20 cellular contexts compared by ENCODE assay signal in genomic region chr6:140460267-140460666, GRCh38.
DNase-seq lines count a peak whose midpoint lies in the region; ATAC-seq, FAIRE-seq and TF ChIP-seq lines count a peak whose summit lies in the region.
"Had no signal": no experiment of that assay in that cellular context is flagged by ENCODE, and none has a peak within 500 bp of the region (broad histone marks: within the 10 kb centered on the region; RNA-seq: fewer than 3 reads in every experiment).

No MANE protein-coding gene starts in this region.

- TF ChIP-seq RAD21 in liver (IDR thresholded peaks at IDR 0.05), result peak; percentile 48 to 53
- no peak for TF ChIP-seq RAD21 in HepG2 (CRISPR knock-in tag; IDR thresholded peaks at IDR 0.05)
- no peak for TF ChIP-seq RAD21 in IMR-90 (IDR thresholded peaks at IDR 0.05; ENCODE audit: low read length)

- WGBS in liver, result 31% methylated on average over 1 of the region's 1 CpG
- WGBS in HepG2 (ENCODE audit: low lambda C conversion rate), result 0% methylated on average over 1 of the region's 1 CpG
- WGBS in IMR-90 (ENCODE audit: extremely low coverage in 2 of 2, insufficient read length in 1 of 2), 2 experiments, result 80% methylated on average over 1 of the region's 1 CpG; no CpG with 5 or more reads in 1 of the 2 experiments

- no peak overlapping the region; the same call in 1 of the 2 replicates for H2BK20ac ChIP-seq in IMR-90 (ENCODE audit: low read depth, low read length)

- TF ChIP-seq POLR2A in HepG2 (IDR thresholded peaks at IDR 0.05; ENCODE audit: insufficient read depth in 1 of 2, low read depth in 2 of 2, low read length in 2 of 2), result no peak
- no peak for TF ChIP-seq POLR2A in IMR-90 (IDR thresholded peaks at IDR 0.05; ENCODE audit: low read depth, low read length)

- no peak overlapping the region for H3K23ac ChIP-seq in IMR-90 (ENCODE audit: low read depth, low read length)

- H2AK9ac ChIP-seq in IMR-90 (replicated peaks; ENCODE audit: low read depth, low read length, poor library complexity), result no peak overlapping the region

- H2AFZ ChIP-seq in HepG2 (ENCODE audit: low read length) (no peak overlapping the region), IMR-90 (replicated peaks; ENCODE audit: low read length, poor library complexity) (no peak overlapping the region)

- POLR2A ChIA-PET in HepG2 (lab: Yijun Ruan, JAX) (no interaction called here), IMR-90 (lab: Charles Lee; ENCODE audit: unreplicated experiment) (no interaction called here)

- intact Hi-C loops in HepG2 (cut with micrococcal nuclease; ENCODE audit: unreplicated experiment) (no loop called here), IMR-90 (cut with micrococcal nuclease) (no loop called here)

- no peak overlapping the region for H4K8ac ChIP-seq in IMR-90 (ENCODE audit: low read depth in 2 of 2, low read length in 2 of 2)

- dilution Hi-C loops in IMR-90 (cut with HindIII; ENCODE audit: low sequenced_read_pairs, unreplicated experiment), result no loop called here

- no peaks in the 10 kb centered on the region for H3K27me3 ChIP-seq in liver (ENCODE audit: control insufficient read depth in 4 of 4, insufficient read depth in 4 of 4, low read length in 3 of 4)
- no peaks in the 10 kb centered on the region for H3K27me3 ChIP-seq in HepG2 (ENCODE audit: control insufficient read depth in 1 of 2, insufficient read depth in 2 of 2, low read length in 2 of 2)
- no peaks in the 10 kb centered on the region for H3K27me3 ChIP-seq in IMR-90 (ENCODE audit: control insufficient read depth, insufficient read depth, low read length)
- H3K27me3 ChIP-seq: BE2C had no signal

- H3K4me3 ChIP-seq in liver (ENCODE audit: low read depth in 1 of 3, low read length in 3 of 3), result no peak overlapping the region
- H3K4me3 ChIP-seq in HepG2 (replicated peaks in 1 of 3; ENCODE audit: insufficient read depth in 1 of 3, low read depth in 2 of 3, low read length in 3 of 3), result no peak overlapping the region
- no peak overlapping the region for H3K4me3 ChIP-seq in IMR-90 (ENCODE audit: insufficient read depth, low read depth, low read length)

- H2BK5ac ChIP-seq in IMR-90 (ENCODE audit: low read depth, low read length, poor library complexity, severe bottlenecking), result no peak overlapping the region

- H3K4me2 ChIP-seq in HepG2 (ENCODE audit: low read depth, low read length), result no peak overlapping the region
- H3K4me2 ChIP-seq in IMR-90 (ENCODE audit: low read depth, low read length), result no peak overlapping the region

- H3K9ac ChIP-seq in liver (ENCODE audit: low read depth in 1 of 2, low read length in 2 of 2), result peak overlapping the region in 1 of 2 donors; percentile 49
- H3K9ac ChIP-seq in HepG2 (ENCODE audit: insufficient read depth, low read depth, low read length), result no peak overlapping the region
- H3K9ac ChIP-seq in IMR-90 (ENCODE audit: low read depth, low read length), result no peak overlapping the region

- H3K18ac ChIP-seq in IMR-90 (ENCODE audit: low read depth, low read length), result no peak overlapping the region

- no peak overlapping the region for H2BK15ac ChIP-seq in IMR-90 (ENCODE audit: low read depth, low read length)

- DNase-seq in HepG2 (ENCODE audit: low spot score) (no peak), IMR-90 (no peak), left lobe of liver (ENCODE audit: low spot score) (peak; percentile 60), OCI-M2 (lab: John Stamatoyannopoulos, UW; ENCODE audit: unreplicated experiment) (no peak), frontal cortex (ENCODE audit: low spot score in 2 of 2) (no peak), RKO (ENCODE audit: low spot score) (no peak)
- DNase-seq: ACHN; BE2C; C1 segment of cervical spinal cord; Caco-2; CD4-positive, CD25-positive, alpha-beta regulatory T cell; CD8-positive, alpha-beta memory T cell; H9 had no signal

- no peak for TF ChIP-seq EP300 in HepG2 (IDR thresholded peaks at IDR 0.05; ENCODE audit: low read depth in 2 of 2, low read length in 2 of 2)
- TF ChIP-seq EP300 in HepG2 (CRISPR knock-in tag; IDR thresholded peaks at IDR 0.05; ENCODE audit: borderline replicate concordance), result no peak

- H4K20me1 ChIP-seq in HepG2 (ENCODE audit: insufficient read depth, low read length) (no peaks in the 10 kb centered on the region), IMR-90 (ENCODE audit: insufficient read depth, low read length) (no peaks in the 10 kb centered on the region)

- no peaks in the 10 kb centered on the region for H3K9me3 ChIP-seq in liver (ENCODE audit: control insufficient read depth in 4 of 4, low read length in 3 of 4)
- peaks cover 65% of the 10 kb centered on the region for H3K9me3 ChIP-seq in HepG2 (ENCODE audit: low read length)
- no peaks in the 10 kb centered on the region for H3K9me3 ChIP-seq in IMR-90 (ENCODE audit: control insufficient read depth, insufficient read depth, low read length)
- H3K9me3 ChIP-seq: BE2C, Caco-2 had no signal

- H2BK120ac ChIP-seq in IMR-90 (ENCODE audit: low read depth, low read length), result peak overlapping the region; percentile 56; the same call in 1 of the 2 replicates

- H3K4ac ChIP-seq in IMR-90 (ENCODE audit: low read depth, low read length), result no peak overlapping the region

- H4K91ac ChIP-seq in IMR-90 (ENCODE audit: insufficient read depth, low read depth, low read length), result no peak overlapping the region

- H2AK5ac ChIP-seq in IMR-90 (ENCODE audit: low read depth, low read length), result no peak overlapping the region

- no peak for FAIRE-seq in HepG2 (lab: Jason Lieb, UNC)
- FAIRE-seq in frontal cortex (lab: Jason Lieb, UNC), result no peak
- FAIRE-seq: A204.1, D721Med, G401.6, GM12891, GM19239, H1 had no signal

- CTCF ChIA-PET in HepG2 (lab: Yijun Ruan, JAX; ENCODE audit: low intra/inter-chr PET ratio, low total read pairs) (no interaction called here), IMR-90 (lab: Yijun Ruan, JAX) (interaction anchor here (0.8 kb wide), 1 partner anchor 22 kb away, joined by 4 read pairs; no protein-coding TSS in a partner anchor)

- no TSS peak for BruUV-seq in HepG2 (replicated peaks; lab: Mats Ljungman, UMichigan)
- no TSS peak for BruUV-seq in IMR-90 (replicated peaks; lab: Mats Ljungman, UMichigan)

- ATAC-seq in HepG2, result no peak
- ATAC-seq in IMR-90 (ENCODE audit: low read depth), result no peak
- peak; percentile 69 for ATAC-seq in left lobe of liver

- H4K5ac ChIP-seq in IMR-90 (ENCODE audit: low read depth, low read length), result no peak overlapping the region; the same call in 1 of the 2 replicates

- no peak overlapping the region for H3K14ac ChIP-seq in IMR-90 (replicated peaks; ENCODE audit: low read depth, low read length)

- H3K4me1 ChIP-seq in liver (ENCODE audit: control insufficient read depth in 4 of 4, insufficient read depth in 4 of 4, low read length in 3 of 4) (peaks cover 6 to 39% (median 25%) of the 10 kb centered on the region in 4 donors), HepG2 (ENCODE audit: insufficient read depth, low read length) (no peaks in the 10 kb centered on the region), IMR-90 (ENCODE audit: control insufficient read depth, insufficient read depth, low read length) (peaks cover 7% of the 10 kb centered on the region)
- H3K4me1 ChIP-seq: BE2C had no signal

- H3K36me3 ChIP-seq in liver (ENCODE audit: control insufficient read depth in 4 of 4, insufficient read depth in 3 of 4, low read depth in 1 of 4, low read length in 3 of 4), result no peaks in the 10 kb centered on the region
- no peaks in the 10 kb centered on the region for H3K36me3 ChIP-seq in HepG2 (replicated peaks in 1 of 2; ENCODE audit: control insufficient read depth in 1 of 2, insufficient read depth in 2 of 2, low read length in 2 of 2)
- H3K36me3 ChIP-seq in IMR-90 (ENCODE audit: control insufficient read depth, insufficient read depth, low read length), result no peaks in the 10 kb centered on the region
- H3K36me3 ChIP-seq: BE2C had no signal

- in situ Hi-C loops in HepG2 (cut with HindIII; ENCODE audit: extremely low pct_ligation_motif_present, low pct_unique_long_range_greater_than_20kb) (no loop called here), IMR-90 (cut with MboI; ENCODE audit: low sequenced_read_pairs) (no loop called here)

- TF ChIP-seq CTCF in liver (IDR thresholded peaks at IDR 0.05; ENCODE audit: low read depth, low read length, missing input control) (no peak), HepG2 (CRISPR knock-in tag; IDR thresholded peaks at IDR 0.05) (no peak), IMR-90 (conservative IDR thresholded peaks at IDR 0.05; ENCODE audit: low read depth, low read length) (no peak)

- no peak overlapping the region for H3K56ac ChIP-seq in IMR-90 (ENCODE audit: extremely low read depth, insufficient read depth, low read length)

- H3K79me2 ChIP-seq in HepG2 (ENCODE audit: insufficient read depth, low read length), result no peaks in the 10 kb centered on the region

- no peaks in the 10 kb centered on the region for H3K79me1 ChIP-seq in IMR-90 (ENCODE audit: low read depth in 1 of 2, low read length in 2 of 2)

- H3K27ac ChIP-seq in liver (ENCODE audit: low read depth in 1 of 2, low read length in 2 of 2) (peak overlapping the region; percentile 79 to 90), HepG2 (ENCODE audit: extremely low read length, insufficient read depth, low read length) (no peak overlapping the region), IMR-90 (ENCODE audit: insufficient read depth, low read length) (no peak overlapping the region)

- H3K9me1 ChIP-seq in IMR-90 (ENCODE audit: insufficient read depth, low read length), result no peaks in the 10 kb centered on the region

TF ChIP-seq in liver, 16 proteins besides CTCF, POLR2A, EP300 and RAD21 (continues in another document):
- peak; percentile 94 for TF ChIP-seq RXRA (IDR thresholded peaks at IDR 0.05)

TF ChIP-seq in IMR-90, 13 proteins besides CTCF, POLR2A, EP300 and RAD21:
- TF ChIP-seq CHD1 (IDR thresholded peaks at IDR 0.05; ENCODE audit: low read depth, low read length) (no peak), FOS (IDR thresholded peaks at IDR 0.05; ENCODE audit: low read depth, low read length) (no peak), NFE2L2 (IDR thresholded peaks at IDR 0.05; ENCODE audit: low read depth, low read length) (no peak), MAZ (IDR thresholded peaks at IDR 0.05; ENCODE audit: borderline replicate concordance, low read depth, low read length) (no peak)

Comparison
In these comparisons a context has a peak if more than half of its experiments do, and no peak if none do; other contexts are left out.
1. H3K27ac ChIP-seq: peak in liver (2 of 2); none in HepG2 (single experiment) and IMR-90 (single experiment).